10 cellular contexts compared by ENCODE assay signal in the genomic region with DNA sequence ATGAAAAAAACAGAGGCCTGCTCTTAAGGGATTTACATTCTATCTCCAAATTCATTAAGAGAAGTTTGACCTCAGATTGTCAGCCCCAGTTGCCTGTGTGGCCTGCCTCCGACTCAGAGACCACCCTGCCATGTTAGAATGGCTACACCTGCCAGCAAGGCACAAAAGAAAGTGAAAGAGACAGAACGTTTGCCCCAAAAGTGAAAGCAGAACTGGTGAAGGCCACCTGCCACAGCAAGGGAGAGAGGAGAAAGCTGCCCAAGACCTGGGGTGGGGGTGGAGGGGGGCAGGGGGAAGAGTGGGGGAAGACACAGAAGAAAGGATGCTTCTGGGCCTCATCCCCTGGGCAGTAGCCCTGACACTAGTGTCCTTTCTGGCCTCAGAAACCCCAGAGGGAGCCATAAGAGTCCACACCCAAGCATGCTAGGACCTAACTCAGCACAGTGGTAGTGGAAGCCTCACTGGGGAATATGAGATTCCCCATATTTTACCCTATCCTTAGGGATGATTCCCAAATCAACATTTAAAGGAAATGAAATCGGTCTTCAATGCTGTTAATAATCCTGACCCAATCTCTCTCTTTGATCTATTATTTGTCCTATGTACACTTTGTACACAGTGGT.
DNase-seq lines count a peak whose midpoint lies in the region; ATAC-seq, FAIRE-seq and TF ChIP-seq lines count a peak whose summit lies in the region.
"Had no signal": no experiment of that assay in that cellular context is flagged by ENCODE, and none has a peak within 500 bp of the region (broad histone marks: within the 10 kb centered on the region; RNA-seq: fewer than 3 reads in every experiment).

No MANE protein-coding gene starts in this region.

- peaks cover 13% of the 10 kb centered on the region; the same call in 1 of the 2 replicates for H3K4me1 ChIP-seq in DND-41 (ENCODE audit: insufficient read depth, low read length)
- H3K4me1 ChIP-seq in MM.1S (ENCODE audit: low read length): peaks cover 5% of the 10 kb centered on the region; the same call in 1 of the 2 replicates
- H3K4me1 ChIP-seq: BE2C had no signal

- FAIRE-seq in RCC 7860 (lab: Jason Lieb, UNC): no peak

- H3K27ac Mint-ChIP-seq in CD4-positive, alpha-beta T cell: no peak overlapping the region
- H3K27ac Mint-ChIP-seq in osteocyte (ENCODE audit: unreplicated experiment): no peak overlapping the region

- H2AFZ ChIP-seq in DND-41 (ENCODE audit: low read depth, low read length): no peak overlapping the region
- no peak overlapping the region for H2AFZ ChIP-seq in MM.1S (ENCODE audit: low read length)

- H3K4me3 ChIP-seq in DND-41 (ENCODE audit: low read depth in 1 of 2, low read length in 2 of 2) (no peak overlapping the region), MM.1S (ENCODE audit: low read length) (no peak overlapping the region; the same call in 1 of the 2 replicates)

- H3K36me3 Mint-ChIP-seq in CD4-positive, alpha-beta T cell (ENCODE audit: low read depth): no peaks in the 10 kb centered on the region
- no peaks in the 10 kb centered on the region for H3K36me3 Mint-ChIP-seq in osteocyte (ENCODE audit: unreplicated experiment)

- no peaks in the 10 kb centered on the region for H3K9me3 ChIP-seq in DND-41 (ENCODE audit: insufficient read depth, low read length, severe bottlenecking)
- no peaks in the 10 kb centered on the region for H3K9me3 ChIP-seq in MM.1S (replicated peaks; ENCODE audit: insufficient read depth, low read length)
- H3K9me3 ChIP-seq in CD4-positive, alpha-beta T cell (ENCODE audit: control insufficient read depth, low read length): no peaks in the 10 kb centered on the region
- H3K9me3 ChIP-seq: BE2C had no signal

- DNase-seq in DND-41 (peak; percentile 72), MM.1S (peak; percentile 76), RCC 7860 (ENCODE audit: low spot score) (no peak), NCI-H1694 treated with DMSO at 0.1 percent for 48 hours (lab: John Stamatoyannopoulos, UW) (no peak), osteocyte (ENCODE audit: extremely low spot score, unreplicated experiment) (no peak)
- DNase-seq in CD4-positive, alpha-beta T cell: no peak
- DNase-seq: BE2C, T-helper 1 cell had no signal

- POLR2A ChIA-PET in CD4-positive, alpha-beta T cell (lab: Charles Lee): no interaction called here

- H3K27me3 ChIP-seq in DND-41 (ENCODE audit: insufficient read depth, low read length, poor library complexity) (no peaks in the 10 kb centered on the region), MM.1S (replicated peaks; ENCODE audit: insufficient read depth, low read length) (0 out of 2 replicates have a peak, but pooled peaks cover 3% of the 10 kb centered on the region)
- no peaks in the 10 kb centered on the region for H3K27me3 ChIP-seq in CD4-positive, alpha-beta T cell (ENCODE audit: control insufficient read depth, insufficient read depth, low read length)
- H3K27me3 ChIP-seq: BE2C had no signal

- H3K27ac ChIP-seq in DND-41 (ENCODE audit: low read length) (no peak overlapping the region; the same call in 1 of the 2 replicates), MM.1S (ENCODE audit: low read length) (no peak overlapping the region)
- H3K27ac ChIP-seq in CD4-positive, alpha-beta T cell (ENCODE audit: low read depth, low read length): no peak overlapping the region

- peak overlapping the region; percentile 23; the same call in 1 of the 2 replicates for H3K4me2 ChIP-seq in DND-41 (ENCODE audit: insufficient read depth, low read length)
- H3K4me2 ChIP-seq in MM.1S (ENCODE audit: low read depth, low read length): peak overlapping the region; percentile 65; the same call in 1 of the 2 replicates

- intact Hi-C loops in CD4-positive, alpha-beta T cell (cut with DNase I, micrococcal nuclease): no loop called here

- TF ChIP-seq CTCF in DND-41 (IDR thresholded peaks at IDR 0.05; ENCODE audit: borderline replicate concordance, extremely low read depth, low read length, poor library complexity, severe bottlenecking) (no peak), MM.1S (IDR thresholded peaks at IDR 0.05; ENCODE audit: low read length) (no peak), osteocyte (IDR thresholded peaks at IDR 0.05) (no peak)
- no peak for TF ChIP-seq CTCF in CD4-positive, alpha-beta T cell (IDR thresholded peaks at IDR 0.05)

- H3K79me2 ChIP-seq in DND-41 (ENCODE audit: insufficient read depth, low read length) (no peaks in the 10 kb centered on the region), MM.1S (ENCODE audit: low read length) (no peaks in the 10 kb centered on the region)

- H3K36me3 ChIP-seq in DND-41 (ENCODE audit: insufficient read depth, low read length) (no peaks in the 10 kb centered on the region), MM.1S (replicated peaks; ENCODE audit: insufficient read depth, low read length) (no peaks in the 10 kb centered on the region)
- H3K36me3 ChIP-seq: BE2C had no signal

- H3K9ac ChIP-seq in DND-41 (ENCODE audit: low read depth, low read length): no peak overlapping the region
- no peak overlapping the region for H3K9ac ChIP-seq in MM.1S (ENCODE audit: low read length)

- no peaks in the 10 kb centered on the region for H3K27me3 Mint-ChIP-seq in CD4-positive, alpha-beta T cell
- no peaks in the 10 kb centered on the region for H3K27me3 Mint-ChIP-seq in osteocyte (ENCODE audit: unreplicated experiment)

- ATAC-seq in DND-41 (ENCODE audit: insufficient read depth, low read depth) (peak; percentile 99), GM19328 (IDR thresholded peaks at IDR 0.05; ENCODE audit: unreplicated experiment) (peak; percentile 97), HG02885 (IDR thresholded peaks at IDR 0.05; ENCODE audit: poor library complexity, unreplicated experiment) (peak; percentile 97)
- no peak for ATAC-seq in CD4-positive, alpha-beta T cell (ENCODE audit: poor library complexity)

- H3F3A ChIP-seq in MM.1S (ENCODE audit: insufficient read depth, low read length): no peaks in the 10 kb centered on the region

- H3K9me3 Mint-ChIP-seq in CD4-positive, alpha-beta T cell: no peaks in the 10 kb centered on the region
- no peaks in the 10 kb centered on the region for H3K9me3 Mint-ChIP-seq in osteocyte (ENCODE audit: unreplicated experiment)

- no peaks in the 10 kb centered on the region for H3K4me1 Mint-ChIP-seq in CD4-positive, alpha-beta T cell (ENCODE audit: low read depth)
- H3K4me1 Mint-ChIP-seq in osteocyte (ENCODE audit: unreplicated experiment): peaks cover 13% of the 10 kb centered on the region

- H3K4me3 Mint-ChIP-seq in CD4-positive, alpha-beta T cell: no peak overlapping the region
- H3K4me3 Mint-ChIP-seq in osteocyte (ENCODE audit: unreplicated experiment): no peak overlapping the region

- H4K20me1 ChIP-seq in DND-41 (ENCODE audit: insufficient read depth, low read length): no peaks in the 10 kb centered on the region
- H4K20me1 ChIP-seq in MM.1S (ENCODE audit: insufficient read depth, low read length): no peaks in the 10 kb centered on the region

- CTCF ChIA-PET in CD4-positive, alpha-beta T cell (lab: Charles Lee): no interaction called here

- H3K9me2 ChIP-seq in MM.1S (replicated peaks; ENCODE audit: insufficient read depth, low read length): no peaks in the 10 kb centered on the region

Comparison
In these comparisons a context has a peak if more than half of its experiments do, and no peak if none do; other contexts are left out.
1. DNase-seq: peak in DND-41 (single experiment) and MM.1S (single experiment); none in RCC 7860 (single experiment), CD4-positive, alpha-beta T cell (0 of 10), NCI-H1694 treated with DMSO at 0.1 percent for 48 hours (single experiment) and osteocyte (single experiment).